Comparison of ENCODE assay signal across 9 cellular contexts in the genomic region with DNA sequence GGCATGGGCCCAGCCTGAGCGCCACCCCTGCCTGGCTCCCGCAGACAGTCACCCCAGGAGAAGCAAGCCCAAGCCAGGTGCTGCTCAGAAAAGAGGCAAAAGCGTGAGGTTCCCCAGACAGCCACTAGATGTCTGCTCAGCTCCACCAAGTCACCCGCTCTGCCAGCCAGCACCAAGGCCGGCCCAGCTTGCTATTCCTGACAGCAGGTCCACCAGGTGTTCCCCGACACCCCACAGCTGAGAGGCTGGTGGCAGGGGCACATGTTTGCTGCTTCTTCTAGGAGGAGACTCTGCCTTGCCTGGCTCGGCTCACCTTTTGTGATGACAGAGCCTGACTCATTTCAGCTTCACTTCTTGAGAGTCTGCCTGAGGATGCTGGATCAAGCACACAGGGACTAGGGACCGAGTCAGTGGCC.
DNase-seq lines count a peak whose midpoint lies in the region; ATAC-seq, FAIRE-seq and TF ChIP-seq lines count a peak whose summit lies in the region.
"Had no signal": no experiment of that assay in that cellular context is flagged by ENCODE, and none has a peak within 500 bp of the region (broad histone marks: within the 10 kb centered on the region; RNA-seq: fewer than 3 reads in every experiment).

No MANE protein-coding gene starts in this region.

- H3K4me1 ChIP-seq in keratinocyte (ENCODE audit: control insufficient read depth, extremely low read depth, insufficient read depth, low read length), result peaks cover 8% of the 10 kb centered on the region

- H3K9me1 ChIP-seq in keratinocyte (ENCODE audit: control insufficient read depth, extremely low read depth, insufficient read depth, low read length), result no peaks in the 10 kb centered on the region

- FAIRE-seq in keratinocyte (lab: Jason Lieb, UNC), result no peak

- H3K9ac ChIP-seq in keratinocyte (ENCODE audit: control insufficient read depth, extremely low read depth, insufficient read depth, low read length), result no peak overlapping the region
- H3K9ac ChIP-seq: BLaER1 had no signal

- peak; percentile 69 for ATAC-seq in GM21786 (IDR thresholded peaks at IDR 0.05; ENCODE audit: unreplicated experiment)
- ATAC-seq in stimulated activated naive B cell treated with anti-CD40 and anti-IgM and Interleukin-4, amounts not matched to agents 10 μg/mL and 1 μg/mL and 100 μg/mL, for 72 hours (replicated peaks), result peak; percentile 83 to 84

- peak; percentile 64 for DNase-seq in NCI-H748 (lab: John Stamatoyannopoulos, UW; ENCODE audit: unreplicated experiment)
- no peak for DNase-seq in NCI-H748 treated with DMSO at 0.1 percent for 48 hours (lab: John Stamatoyannopoulos, UW)
- DNase-seq in RPMI8226, result peak; percentile 74
- DNase-seq in cardiac fibroblast (ENCODE audit: low read depth in 2 of 2), result peak; percentile 64 to 70
- peak; percentile 19 for DNase-seq in keratinocyte (ENCODE audit: low read depth, low spot score)
- peak; percentile 11 for DNase-seq in stimulated activated naive B cell treated with anti-CD40 and anti-IgM and Interleukin-4, amounts not matched to agents 10 μg/mL and 1 μg/mL and 100 μg/mL, for 72 hours

- peaks cover 4% of the 10 kb centered on the region for H3K27me3 ChIP-seq in keratinocyte (ENCODE audit: control insufficient read depth, extremely low read depth, insufficient read depth, low read length)
- H3K27me3 ChIP-seq: BLaER1 had no signal

- no peaks in the 10 kb centered on the region for H3K36me3 ChIP-seq in keratinocyte (ENCODE audit: control insufficient read depth in 2 of 2, extremely low read depth in 1 of 2, insufficient read depth in 2 of 2, low read length in 2 of 2)

- H2AFZ ChIP-seq in keratinocyte (ENCODE audit: control insufficient read depth, low read length), result peak overlapping the region; percentile 34

- H3K36me3 Mint-ChIP-seq in stimulated activated naive B cell treated with anti-CD40 and anti-IgM and Interleukin-4, amounts not matched to agents 10 μg/mL and 1 μg/mL and 100 μg/mL, for 72 hours, result peaks cover 2 to 12% of the 10 kb centered on the region in 2 donors

- H3K27ac ChIP-seq in keratinocyte (ENCODE audit: control insufficient read depth, insufficient read depth, low read length), result no peak overlapping the region
- H3K27ac ChIP-seq: BLaER1 had no signal

- dilution Hi-C loops in keratinocyte (cut with MboI; ENCODE audit: extremely low pct_ligation_motif_present, low sequenced_read_pairs), result no loop called here

- no peak overlapping the region for H3K4me3 ChIP-seq in cardiac fibroblast (replicated peaks in 1 of 2; ENCODE audit: low read depth in 2 of 2, low read length in 2 of 2)
- H3K4me3 ChIP-seq in keratinocyte (ENCODE audit: control insufficient read depth in 2 of 3, extremely low read depth in 1 of 3, insufficient read depth in 2 of 3, low read depth in 1 of 3, low read length in 3 of 3), result no peak overlapping the region
- H3K4me3 ChIP-seq: BLaER1 had no signal

- H3K27ac Mint-ChIP-seq in stimulated activated naive B cell treated with anti-CD40 and anti-IgM and Interleukin-4, amounts not matched to agents 10 μg/mL and 1 μg/mL and 100 μg/mL, for 72 hours, result peak overlapping the region; percentile 67

- H3K9me3 Mint-ChIP-seq in stimulated activated naive B cell treated with anti-CD40 and anti-IgM and Interleukin-4, amounts not matched to agents 10 μg/mL and 1 μg/mL and 100 μg/mL, for 72 hours, result no peaks in the 10 kb centered on the region

- no peaks in the 10 kb centered on the region for H3K9me3 ChIP-seq in keratinocyte (ENCODE audit: control insufficient read depth, low read depth, low read length)
- H3K9me3 ChIP-seq: BLaER1 had no signal

- H4K20me1 ChIP-seq in keratinocyte (ENCODE audit: control insufficient read depth, extremely low read depth, insufficient read depth, low read length), result no peaks in the 10 kb centered on the region
- H4K20me1 ChIP-seq: BLaER1 had no signal

- no peaks in the 10 kb centered on the region for H3K79me2 ChIP-seq in keratinocyte (ENCODE audit: control insufficient read depth, insufficient read depth, low read length)

- H3K4me3 Mint-ChIP-seq in stimulated activated naive B cell treated with anti-CD40 and anti-IgM and Interleukin-4, amounts not matched to agents 10 μg/mL and 1 μg/mL and 100 μg/mL, for 72 hours, result no peak overlapping the region

- H3K4me2 ChIP-seq in keratinocyte (ENCODE audit: control insufficient read depth, extremely low read depth, insufficient read depth, low read depth, low read length), result peak overlapping the region; percentile 46
- H3K4me2 ChIP-seq: BLaER1 had no signal

- H3K27me3 Mint-ChIP-seq in stimulated activated naive B cell treated with anti-CD40 and anti-IgM and Interleukin-4, amounts not matched to agents 10 μg/mL and 1 μg/mL and 100 μg/mL, for 72 hours, result no peaks in the 10 kb centered on the region

- TF ChIP-seq CTCF in LNCAP (IDR thresholded peaks at IDR 0.05) (peak; percentile 69), cardiac fibroblast (IDR thresholded peaks at IDR 0.05; ENCODE audit: low read depth, low read length) (peak; percentile 73), keratinocyte (optimal IDR thresholded peaks at IDR 0.05 in 1 of 3, IDR thresholded peaks at IDR 0.05 in 1 of 3, conservative IDR thresholded peaks at IDR 0.05 in 1 of 3; ENCODE audit: extremely low read depth in 1 of 3, insufficient read depth in 2 of 3, low read length in 3 of 3) (peak; percentile 72 to 92 (median 83))

- peaks cover 0 to 6% of the 10 kb centered on the region in 2 donors for H3K4me1 Mint-ChIP-seq in stimulated activated naive B cell treated with anti-CD40 and anti-IgM and Interleukin-4, amounts not matched to agents 10 μg/mL and 1 μg/mL and 100 μg/mL, for 72 hours
